In the genomic region with DNA sequence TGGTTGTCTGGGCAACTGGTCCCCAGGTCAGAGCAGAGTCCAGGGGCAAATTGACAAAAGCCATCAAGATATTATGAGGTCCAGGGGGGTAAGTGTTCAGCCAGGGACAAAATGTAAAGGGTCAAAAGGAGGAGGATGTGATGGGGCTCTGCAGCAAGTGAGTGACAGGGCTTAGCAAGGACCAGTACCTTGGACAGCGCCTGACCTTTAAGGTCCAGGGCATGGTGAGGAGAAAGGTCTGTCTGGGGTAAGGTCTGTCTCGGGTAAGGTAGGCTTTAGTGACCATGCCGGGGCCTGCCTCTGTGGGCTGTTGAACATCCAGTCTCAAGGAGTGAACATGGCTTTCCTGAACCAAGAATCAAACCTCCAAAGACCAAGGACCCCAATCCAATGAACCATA, we compare ENCODE assay signal across 3 cellular contexts.
A peak's percentile ranks its signal among the peaks of the same experiment; 100 is the strongest.
TF ChIP-seq lines count a peak whose summit lies in the region.

No MANE protein-coding gene starts in this region.

TF ChIP-seq in SK-N-SH, 30 proteins besides CTCF, POLR2A, EP300 and RAD21:
- TF ChIP-seq FOXM1 (IDR thresholded peaks at IDR 0.05; ENCODE audit: low read depth) (no peak), REST (IDR thresholded peaks at IDR 0.05; ENCODE audit: low read depth, low read length) (peak; percentile 93), EZH2phosphoT487 (IDR thresholded peaks at IDR 0.05; ENCODE audit: borderline replicate concordance, low read depth) (no peak)

TF ChIP-seq in SK-N-SH treated with all-trans-retinoic acid at 6 μM for 48 hours, 23 proteins besides CTCF, POLR2A, EP300 and RAD21:
- TF ChIP-seq ISL1 (CRISPR knock-in tag; IDR thresholded peaks at IDR 0.05) = no peak
- no peak for TF ChIP-seq ZFP3 (CRISPR knock-in tag; IDR thresholded peaks at IDR 0.05)
- TF ChIP-seq RARB (CRISPR knock-in tag; IDR thresholded peaks at IDR 0.05) = no peak
- TF ChIP-seq PPARA (CRISPR knock-in tag; IDR thresholded peaks at IDR 0.05; ENCODE audit: borderline replicate concordance) = no peak
- TF ChIP-seq BACH2 (CRISPR knock-in tag; IDR thresholded peaks at IDR 0.05; ENCODE audit: borderline replicate concordance) = no peak
- TF ChIP-seq TOX (CRISPR knock-in tag; IDR thresholded peaks at IDR 0.05; ENCODE audit: borderline replicate concordance) = no peak
- no peak for TF ChIP-seq ZC3H10 (CRISPR knock-in tag; IDR thresholded peaks at IDR 0.05)
- TF ChIP-seq, protein P1, sequence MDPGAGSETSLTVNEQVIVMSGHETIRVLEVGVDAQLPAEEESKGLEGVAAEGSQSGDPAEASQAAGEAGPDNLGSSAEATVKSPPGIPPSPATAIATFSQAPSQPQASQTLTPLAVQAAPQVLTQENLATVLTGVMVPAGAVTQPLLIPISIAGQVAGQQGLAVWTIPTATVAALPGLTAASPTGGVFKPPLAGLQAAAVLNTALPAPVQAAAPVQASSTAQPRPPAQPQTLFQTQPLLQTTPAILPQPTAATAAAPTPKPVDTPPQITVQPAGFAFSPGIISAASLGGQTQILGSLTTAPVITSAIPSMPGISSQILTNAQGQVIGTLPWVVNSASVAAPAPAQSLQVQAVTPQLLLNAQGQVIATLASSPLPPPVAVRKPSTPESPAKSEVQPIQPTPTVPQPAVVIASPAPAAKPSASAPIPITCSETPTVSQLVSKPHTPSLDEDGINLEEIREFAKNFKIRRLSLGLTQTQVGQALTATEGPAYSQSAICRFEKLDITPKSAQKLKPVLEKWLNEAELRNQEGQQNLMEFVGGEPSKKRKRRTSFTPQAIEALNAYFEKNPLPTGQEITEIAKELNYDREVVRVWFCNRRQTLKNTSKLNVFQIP (CRISPR knock-in tag; IDR thresholded peaks at IDR 0.05; ENCODE audit: borderline replicate concordance, low read depth) = no peak
- TF ChIP-seq, protein P2, sequence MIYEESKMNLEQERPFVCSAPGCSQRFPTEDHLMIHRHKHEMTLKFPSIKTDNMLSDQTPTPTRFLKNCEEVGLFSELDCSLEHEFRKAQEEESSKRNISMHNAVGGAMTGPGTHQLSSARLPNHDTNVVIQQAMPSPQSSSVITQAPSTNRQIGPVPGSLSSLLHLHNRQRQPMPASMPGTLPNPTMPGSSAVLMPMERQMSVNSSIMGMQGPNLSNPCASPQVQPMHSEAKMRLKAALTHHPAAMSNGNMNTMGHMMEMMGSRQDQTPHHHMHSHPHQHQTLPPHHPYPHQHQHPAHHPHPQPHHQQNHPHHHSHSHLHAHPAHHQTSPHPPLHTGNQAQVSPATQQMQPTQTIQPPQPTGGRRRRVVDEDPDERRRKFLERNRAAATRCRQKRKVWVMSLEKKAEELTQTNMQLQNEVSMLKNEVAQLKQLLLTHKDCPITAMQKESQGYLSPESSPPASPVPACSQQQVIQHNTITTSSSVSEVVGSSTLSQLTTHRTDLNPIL (CRISPR knock-in tag; IDR thresholded peaks at IDR 0.05; ENCODE audit: low read depth) = no peak
- no peak for TF ChIP-seq OSR1 (CRISPR knock-in tag; IDR thresholded peaks at IDR 0.05)
- no peak for TF ChIP-seq GLIS3 (CRISPR knock-in tag; IDR thresholded peaks at IDR 0.05)
- no peak for TF ChIP-seq ZNF8 (CRISPR knock-in tag; IDR thresholded peaks at IDR 0.05)
- TF ChIP-seq SNAI2 (CRISPR knock-in tag; IDR thresholded peaks at IDR 0.05) = no peak
- no peak for TF ChIP-seq ZNF565 (CRISPR knock-in tag; conservative IDR thresholded peaks at IDR 0.05; ENCODE audit: low read depth)

TF ChIP-seq in HepG2, 621 proteins besides CTCF, POLR2A, EP300 and RAD21 (continues in another document):
- TF ChIP-seq SMARCE1 (IDR thresholded peaks at IDR 0.05; ENCODE audit: borderline replicate concordance) (no peak), NR3C1 (CRISPR knock-in tag; IDR thresholded peaks at IDR 0.05) (no peak), SP1 (IDR thresholded peaks at IDR 0.05) (no peak), SP1 (CRISPR knock-in tag; IDR thresholded peaks at IDR 0.05) (no peak), ZBTB1 (CRISPR knock-in tag; IDR thresholded peaks at IDR 0.05; ENCODE audit: borderline replicate concordance) (no peak), GATA4 (IDR thresholded peaks at IDR 0.05; ENCODE audit: borderline replicate concordance, low read depth) (no peak), ARID2 (CRISPR knock-in tag; IDR thresholded peaks at IDR 0.05; ENCODE audit: borderline replicate concordance) (no peak), ZNF407 (CRISPR knock-in tag; IDR thresholded peaks at IDR 0.05; ENCODE audit: not compliant biosample characterization) (no peak), NAIF1 (CRISPR knock-in tag; IDR thresholded peaks at IDR 0.05; ENCODE audit: borderline replicate concordance) (no peak), KAT7 (CRISPR knock-in tag; IDR thresholded peaks at IDR 0.05; ENCODE audit: borderline replicate concordance) (no peak), ZBTB20 (CRISPR knock-in tag; IDR thresholded peaks at IDR 0.05; ENCODE audit: borderline replicate concordance, low read depth) (no peak), IRF2 (CRISPR knock-in tag; IDR thresholded peaks at IDR 0.05) (peak; percentile 25; the same call in 1 of the 2 replicates), RELA (CRISPR knock-in tag; IDR thresholded peaks at IDR 0.05) (no peak), ZNF331 (CRISPR knock-in tag; IDR thresholded peaks at IDR 0.05) (peak; percentile 84), GATAD2A (CRISPR knock-in tag; IDR thresholded peaks at IDR 0.05) (no peak), FOXA1 (IDR thresholded peaks at IDR 0.05) (no peak), FOXA1 (CRISPR knock-in tag; IDR thresholded peaks at IDR 0.05) (no peak), MLLT10 (CRISPR knock-in tag; IDR thresholded peaks at IDR 0.05) (no peak), ZKSCAN8 (CRISPR knock-in tag; IDR thresholded peaks at IDR 0.05; ENCODE audit: borderline replicate concordance) (no peak), ZBTB40 (IDR thresholded peaks at IDR 0.05) (no peak), ZBTB40 (CRISPR knock-in tag; IDR thresholded peaks at IDR 0.05) (no peak), ZNF138 (CRISPR knock-in tag; IDR thresholded peaks at IDR 0.05; ENCODE audit: low read depth) (no peak), TCF12 (IDR thresholded peaks at IDR 0.05) (no peak), TCF12 (CRISPR knock-in tag; IDR thresholded peaks at IDR 0.05) (no peak), PRDM4 (CRISPR knock-in tag; IDR thresholded peaks at IDR 0.05; ENCODE audit: borderline replicate concordance) (no peak)
